8 cellular contexts compared by ENCODE assay signal in the genomic region with DNA sequence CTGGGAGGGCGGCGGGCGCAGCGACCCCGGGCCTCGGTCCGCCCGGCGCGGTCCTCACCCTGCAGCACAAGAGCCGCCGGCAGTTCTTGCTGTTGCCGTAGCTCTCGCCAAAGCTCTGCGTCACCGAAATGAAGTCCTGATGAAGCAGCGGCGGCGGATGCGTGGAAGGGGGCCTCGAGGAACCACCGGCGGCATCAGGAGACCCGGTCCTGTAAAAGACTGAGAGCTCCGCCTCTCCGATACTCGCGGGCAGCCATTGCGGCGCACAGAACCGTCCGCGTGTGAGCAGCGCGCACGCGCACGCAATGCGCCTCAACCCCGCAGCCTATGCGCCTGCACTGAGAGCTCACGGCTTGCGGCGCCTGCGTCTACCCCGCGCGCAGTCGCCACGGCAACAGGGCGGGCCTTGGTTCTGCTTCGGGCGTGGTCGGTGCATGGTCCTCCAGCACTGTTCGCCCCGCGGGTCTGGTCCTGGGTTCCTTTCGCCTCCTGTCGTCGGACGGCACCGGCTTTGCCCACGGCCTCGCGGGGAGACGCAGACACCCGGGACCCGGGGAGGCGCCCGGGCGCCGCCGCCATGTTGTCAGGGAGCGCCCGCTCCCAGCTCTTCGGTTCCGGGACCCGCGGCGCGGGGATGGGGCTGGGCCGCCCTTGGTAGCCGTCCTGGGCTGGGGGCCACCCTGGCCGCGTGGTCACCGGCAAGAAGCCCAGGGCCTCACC. TPM values are rescaled to one million over a fixed set of nuclear protein-coding genes. Genes with fewer than 3 reads are reported as not detected.
DNase-seq lines count a peak whose midpoint lies in the region; ATAC-seq, FAIRE-seq and TF ChIP-seq lines count a peak whose summit lies in the region.

No MANE protein-coding gene starts in this region.

- peak overlapping the region; percentile 82 for H3K4me3 Mint-ChIP-seq in T-helper 1 cell treated with Interleukin-12 subunit alpha and Interleukin-12 subunit beta and Interleukin-4 antibody, amounts not matched to agents 30 μg/mL and 1 μg/mL, for 36 hours

- no peak for TF ChIP-seq CTCF in right atrium auricular region (IDR thresholded peaks at IDR 0.05)
- TF ChIP-seq CTCF in prostate gland (IDR thresholded peaks at IDR 0.05) = peak in 1 of 4 experiments; percentile 22

- H3K9me3 Mint-ChIP-seq in T-helper 1 cell treated with Interleukin-12 subunit alpha and Interleukin-12 subunit beta and Interleukin-4 antibody, amounts not matched to agents 30 μg/mL and 1 μg/mL, for 36 hours = no peaks in the 10 kb centered on the region

- peak; percentile 91 for ATAC-seq in HG02798 (IDR thresholded peaks at IDR 0.05; ENCODE audit: poor library complexity, unreplicated experiment)

- intact Hi-C loops in prostate gland (cut with DNase I) = no loop called here

- H3K4me3 ChIP-seq in right atrium auricular region (peak overlapping the region; percentile 75 to 80), prostate gland (peak overlapping the region; percentile 60 to 69)

- H3K36me3 ChIP-seq in right atrium auricular region (no peaks in the 10 kb centered on the region), prostate gland (no peaks in the 10 kb centered on the region)

- no peaks in the 10 kb centered on the region for H3K27me3 ChIP-seq in right atrium auricular region
- no peaks in the 10 kb centered on the region for H3K27me3 ChIP-seq in prostate gland (replicated peaks; ENCODE audit: insufficient read depth)

- WGBS in prostate gland = under 1% methylated on average over 36 of the region's 86 CpGs

- peaks cover 2% of the 10 kb centered on the region for H3K36me3 Mint-ChIP-seq in T-helper 1 cell treated with Interleukin-12 subunit alpha and Interleukin-12 subunit beta and Interleukin-4 antibody, amounts not matched to agents 30 μg/mL and 1 μg/mL, for 36 hours (ENCODE audit: low read depth)

- FAIRE-seq in GM12891 (lab: Jason Lieb, UNC) = peak; percentile 100

- DNase-seq in GM12891 (ENCODE audit: insufficient read length, low spot score) (peak; percentile 94), NCI-H146 (lab: John Stamatoyannopoulos, UW) (peak; percentile 89), right atrium auricular region (ENCODE audit: low spot score) (peak; percentile 86), prostate gland (ENCODE audit: low spot score) (peak; percentile 79), ureter (ENCODE audit: low spot score) (peak; percentile 81)

- peak overlapping the region; percentile 48 for H3K27ac ChIP-seq in angular gyrus (ENCODE audit: low read depth, low read length)
- peak overlapping the region; percentile 72 to 77 for H3K27ac ChIP-seq in right atrium auricular region
- H3K27ac ChIP-seq in prostate gland = peak overlapping the region; percentile 63 to 67

- TF ChIP-seq POLR2A in GM12891 (IDR thresholded peaks at IDR 0.05; ENCODE audit: low read depth, low read length) (peak; percentile 65), prostate gland (IDR thresholded peaks at IDR 0.05) (peak; percentile 38)

- H3K27ac Mint-ChIP-seq in T-helper 1 cell treated with Interleukin-12 subunit alpha and Interleukin-12 subunit beta and Interleukin-4 antibody, amounts not matched to agents 30 μg/mL and 1 μg/mL, for 36 hours = peak overlapping the region; percentile 71

- H3K27me3 Mint-ChIP-seq in T-helper 1 cell treated with Interleukin-12 subunit alpha and Interleukin-12 subunit beta and Interleukin-4 antibody, amounts not matched to agents 30 μg/mL and 1 μg/mL, for 36 hours (ENCODE audit: low read depth) = peaks cover 4% of the 10 kb centered on the region

- peaks cover 25% of the 10 kb centered on the region for H3K4me1 Mint-ChIP-seq in T-helper 1 cell treated with Interleukin-12 subunit alpha and Interleukin-12 subunit beta and Interleukin-4 antibody, amounts not matched to agents 30 μg/mL and 1 μg/mL, for 36 hours (ENCODE audit: low read depth)

- H3K4me1 ChIP-seq in right atrium auricular region (peaks cover 0 to 33% of the 10 kb centered on the region in 2 donors), prostate gland (replicated peaks) (peaks cover 4% of the 10 kb centered on the region)

- H3K9me3 ChIP-seq in right atrium auricular region (peaks cover 0 to 13% of the 10 kb centered on the region in 2 donors), prostate gland (no peaks in the 10 kb centered on the region)

TF ChIP-seq in GM12891, 5 proteins besides CTCF, POLR2A, EP300 and RAD21:
- no peak for TF ChIP-seq SPI1 (IDR thresholded peaks at IDR 0.05; ENCODE audit: low read depth, low read length)
- peak; percentile 94 for TF ChIP-seq TAF1 (IDR thresholded peaks at IDR 0.05; ENCODE audit: low read depth, low read length)
- TF ChIP-seq POU2F2 (IDR thresholded peaks at IDR 0.05; ENCODE audit: low read depth, low read length) = peak; percentile 9; the same call in 1 of the 2 replicates
- no peak for TF ChIP-seq PAX5 (IDR thresholded peaks at IDR 0.05; ENCODE audit: insufficient read depth, low read length, severe bottlenecking)
- peak; percentile 52; the same call in 1 of the 2 replicates for TF ChIP-seq POLR2AphosphoS5 (IDR thresholded peaks at IDR 0.05; ENCODE audit: low read depth, low read length)

RNA-seq across cellular contexts. Expression of a gene that starts 9.3 kb away (rescaled TPM):
- polyA plus RNA-seq in GM12891 (2012; ENCODE audit: low read depth, missing spikeins) = 0.23 TPM
- not detected for total RNA-seq in right atrium auricular region
- total RNA-seq in prostate gland = 1 to 10 TPM in 1 of 2 donors, under 1 TPM in 1; 0.59 to 1.8 TPM
- 0.21 TPM for total RNA-seq in ureter

RNA-seq across cellular contexts. Expression of a gene that starts 15.1 kb away (rescaled TPM):
- polyA plus RNA-seq in GM12891 (2012; ENCODE audit: low read depth, missing spikeins) = 118 TPM
- total RNA-seq in right atrium auricular region (100 to 1,000 TPM; 165 to 188 TPM), prostate gland (100 to 1,000 TPM; 147 to 235 TPM), ureter (157 TPM)

RNA-seq across cellular contexts. Expression of a gene that starts 40.2 kb away (rescaled TPM):
- polyA plus RNA-seq in GM12891 (2012; ENCODE audit: low read depth, missing spikeins) = 0.09 TPM
- total RNA-seq in right atrium auricular region (not detected), prostate gland (100 to 1,000 TPM; 183 to 582 TPM), ureter (not detected)

RNA-seq across cellular contexts. Expression of a gene that starts 42.2 kb away (rescaled TPM):
- polyA plus RNA-seq in GM12891 (2012; ENCODE audit: low read depth, missing spikeins) = not detected
- total RNA-seq in right atrium auricular region (not detected), prostate gland (1 to 10 TPM in 1 of 2 donors, not detected in 1; 3.1 TPM), ureter (not detected)

RNA-seq across cellular contexts. Expression of a gene that starts 42.8 kb away (rescaled TPM):
- polyA plus RNA-seq in GM12891 (2012; ENCODE audit: low read depth, missing spikeins) = 20.4 TPM
- 10 to 100 TPM; 20.9 to 26.8 TPM for total RNA-seq in right atrium auricular region
- 100 to 1,000 TPM in 1 of 2 donors, 10 to 100 TPM in 1; 67.4 to 107 TPM for total RNA-seq in prostate gland
- total RNA-seq in ureter = 57.8 TPM

Comparison
In these comparisons a context has a peak if more than half of its experiments do, and no peak if none do; other contexts are left out.
1. Peak in every context shown above with its lines: DNase-seq, ATAC-seq, H3K4me3 ChIP-seq and H3K27ac ChIP-seq.
2. RNA of a gene that starts 40.2 kb away (total RNA-seq): 183 to 582 TPM in prostate gland; not detected in right atrium auricular region and not detected in ureter (single experiment); every median in the first group is over 100 times any median in the second.